11 cellular contexts compared by ENCODE assay signal in genomic region chr17:47897561-47897960, GRCh38. TPM values are rescaled to one million over a fixed set of nuclear protein-coding genes. Genes with fewer than 3 reads are reported as not detected.
DNase-seq lines count a peak whose midpoint lies in the region; ATAC-seq, FAIRE-seq and TF ChIP-seq lines count a peak whose summit lies in the region.
"Had no signal": no experiment of that assay in that cellular context is flagged by ENCODE, and none has a peak within 500 bp of the region (broad histone marks: within the 10 kb centered on the region; RNA-seq: fewer than 3 reads in every experiment).

No MANE protein-coding gene starts in this region.

- H3K4me3 ChIP-seq in heart right ventricle (peak overlapping the region in 8 of 10 donors; percentile 69 to 98 (median 80)), brain microvascular endothelial cell (ENCODE audit: low read depth, low read length) (peak overlapping the region; percentile 93), mesendoderm (ENCODE audit: low read length) (no peak overlapping the region), aorta (ENCODE audit: low read length in 2 of 2) (no peak overlapping the region)

- peaks cover 3% of the 10 kb centered on the region for H3K79me1 ChIP-seq in mesendoderm (ENCODE audit: low read length)

- no peak overlapping the region for H3K23ac ChIP-seq in mesendoderm (ENCODE audit: low read length)

- in situ Hi-C loops in brain microvascular endothelial cell (cut with HindIII; ENCODE audit: low pct_ligation_motif_present, low sequenced_read_pairs): no loop called here

- H4K8ac ChIP-seq in mesendoderm (ENCODE audit: low read depth, low read length): no peak overlapping the region

- H3K27me3 ChIP-seq in heart right ventricle (no peaks in the 10 kb centered on the region), brain microvascular endothelial cell (replicated peaks) (no peaks in the 10 kb centered on the region), mesendoderm (ENCODE audit: insufficient read depth, low read length, poor library complexity) (no peaks in the 10 kb centered on the region), aorta (ENCODE audit: control insufficient read depth in 1 of 2, insufficient read depth in 2 of 2, low read length in 1 of 2) (no peaks in the 10 kb centered on the region)
- H3K27me3 ChIP-seq: spleen had no signal

- no peak overlapping the region for H2BK15ac ChIP-seq in mesendoderm (replicated peaks; ENCODE audit: low read depth)

- no peak overlapping the region for H3K4ac ChIP-seq in mesendoderm (ENCODE audit: low read depth, low read length)

- TF ChIP-seq CTCF in heart right ventricle (IDR thresholded peaks at IDR 0.05): no peak
- TF ChIP-seq CTCF in brain microvascular endothelial cell (IDR thresholded peaks at IDR 0.05; ENCODE audit: low read depth, low read length, missing control alignments): no peak
- TF ChIP-seq CTCF in GM20000 (IDR thresholded peaks at IDR 0.05; ENCODE audit: extremely low read depth, missing control alignments): no peak

- no peak overlapping the region for H3K18ac ChIP-seq in mesendoderm (ENCODE audit: low read length)

- no peak for FAIRE-seq in frontal cortex (lab: Jason Lieb, UNC)
- FAIRE-seq: D721Med had no signal

- 54 to 60% methylated on average over 5 of the region's 5 CpGs for WGBS in heart right ventricle, 2 donors
- WGBS in mesendoderm (ENCODE audit: extremely low coverage, insufficient coverage, low lambda C conversion rate): no CpG with 5 or more reads among the region's 5 CpGs
- 62 to 64% methylated on average over 5 of the region's 5 CpGs for WGBS in aorta, 2 donors

- H2BK5ac ChIP-seq in mesendoderm (ENCODE audit: low read length): no peak overlapping the region

- H3K56ac ChIP-seq in mesendoderm (ENCODE audit: low read length): no peak overlapping the region

- H3K4me1 ChIP-seq in heart right ventricle: peaks cover 11 to 73% (median 61%) of the 10 kb centered on the region in 9 donors
- H3K4me1 ChIP-seq in mesendoderm (ENCODE audit: control insufficient read depth, low read depth, low read length): peaks cover 7% of the 10 kb centered on the region
- peaks cover 0 to 4% of the 10 kb centered on the region in 2 donors for H3K4me1 ChIP-seq in aorta (ENCODE audit: control insufficient read depth in 1 of 2, insufficient read depth in 2 of 2, low read length in 2 of 2)

- ATAC-seq in heart right ventricle (no peak), left cardiac atrium (no peak), aorta (ENCODE audit: low FRiP score) (no peak)

- no peak overlapping the region for H2BK120ac ChIP-seq in mesendoderm (ENCODE audit: low read depth, low read length)

- no peak for DNase-seq in heart right ventricle
- DNase-seq in left cardiac atrium: no peak
- DNase-seq in brain microvascular endothelial cell: no peak
- no peak for DNase-seq in mesendoderm
- no peak for DNase-seq in aorta
- DNase-seq in NCI-H526 treated with DMSO at 0.1 percent for 48 hours (lab: John Stamatoyannopoulos, UW): no peak
- DNase-seq in frontal cortex (ENCODE audit: low spot score in 2 of 2): no peak
- DNase-seq in GM20000 (ENCODE audit: low spot score): no peak
- DNase-seq: NCI-H510A, spleen had no signal

- H3K27ac ChIP-seq in heart right ventricle: peak overlapping the region; percentile 96 to 100 (median 99)
- no peak overlapping the region for H3K27ac ChIP-seq in brain microvascular endothelial cell
- no peak overlapping the region for H3K27ac ChIP-seq in mesendoderm (ENCODE audit: low read depth, low read length)
- peak overlapping the region; percentile 60 to 95 for H3K27ac ChIP-seq in aorta (ENCODE audit: low read depth in 1 of 2, low read length in 2 of 2)

- no peak overlapping the region for H3K4me2 ChIP-seq in mesendoderm (ENCODE audit: low read length)

- no peak overlapping the region for H2AK5ac ChIP-seq in mesendoderm (ENCODE audit: low read length)

- intact Hi-C loops in heart right ventricle (cut with DNase I): loop anchor here in 7 of 10 donors (2.0 to 10.0 kb wide), 5 partner anchors 43 to 73 kb away; partner anchors contain the start of genes PNPO (in 3 of the 7) and CDK5RAP3 (in 2 of the 7)
- intact Hi-C loops in left cardiac atrium (cut with DNase I): loop anchor here (5.0 to 10.0 kb wide), 2 partner anchors 47 to 50 kb away; partner anchors contain the start of gene PNPO (in 1 of the 2)
- intact Hi-C loops in aorta (cut with DNase I): loop anchor here (2.0 to 5.0 kb wide), 2 partner anchors 43 to 45 kb away; partner anchors contain the start of gene PNPO (in 2 of the 2)

- peaks cover 2% of the 10 kb centered on the region for H3K79me2 ChIP-seq in mesendoderm (ENCODE audit: control insufficient read depth, insufficient read depth, low read length)

- H4K5ac ChIP-seq in mesendoderm (ENCODE audit: low read length): no peak overlapping the region

- H3K36me3 ChIP-seq in heart right ventricle (peaks cover 0 to 11% (median 0%) of the 10 kb centered on the region in 9 donors), brain microvascular endothelial cell (replicated peaks) (no peaks in the 10 kb centered on the region), mesendoderm (ENCODE audit: control insufficient read depth, insufficient read depth, low read length) (no peaks in the 10 kb centered on the region), aorta (ENCODE audit: control insufficient read depth in 1 of 2, insufficient read depth in 2 of 2, low read length in 1 of 2) (no peaks in the 10 kb centered on the region)

- H3K9ac ChIP-seq in mesendoderm (ENCODE audit: low read length): peak overlapping the region; percentile 96

- H3K9me3 ChIP-seq in heart right ventricle (no peaks in the 10 kb centered on the region), aorta (ENCODE audit: control insufficient read depth, low read length) (no peaks in the 10 kb centered on the region)
- H3K9me3 ChIP-seq: spleen had no signal

RNA-seq across cellular contexts. Expression of gene SP2, which starts 1.5 kb away (rescaled TPM):
- 10 to 100 TPM; 13.0 to 18.3 (median 15.9) TPM for total RNA-seq in heart right ventricle
- 1 to 10 TPM; 4.3 to 8.0 TPM for polyA plus RNA-seq in heart right ventricle
- 10 to 100 TPM; 12.6 to 14.1 TPM for total RNA-seq in left cardiac atrium
- 32.7 TPM for polyA plus RNA-seq in mesendoderm (2013, experiment 1 of 2)
- 32.4 TPM for polyA plus RNA-seq in mesendoderm (2013, experiment 2 of 2)
- total RNA-seq in aorta: 10 to 100 TPM; 14.3 to 18.0 TPM
- 10 to 100 TPM in 1 of 2 donors, 1 to 10 TPM in 1; 7.5 to 12.0 TPM for polyA plus RNA-seq in aorta
- 0.82 TPM for total RNA-seq in frontal cortex

RNA-seq across cellular contexts. Expression of gene PNPO, which starts 43.8 kb away (rescaled TPM):
- total RNA-seq in heart right ventricle (10 to 100 TPM; 22.8 to 37.0 (median 31.5) TPM), left cardiac atrium (10 to 100 TPM; 23.4 to 25.4 TPM), aorta (10 to 100 TPM; 14.3 to 19.5 TPM), frontal cortex (7.3 TPM)
- polyA plus RNA-seq in heart right ventricle (10 to 100 TPM in 1 of 2 donors, 1 to 10 TPM in 1; 9.5 to 10.9 TPM), aorta (1 to 10 TPM; 4.9 to 6.9 TPM)
- polyA plus RNA-seq in mesendoderm (2013, experiment 1 of 2): 2.6 TPM
- polyA plus RNA-seq in mesendoderm (2013, experiment 2 of 2): 2.9 TPM

RNA-seq across cellular contexts. Expression of gene SP6, which starts 46.6 kb away (rescaled TPM):
- under 1 TPM; 0.05 to 0.51 (median 0.20) TPM for total RNA-seq in heart right ventricle
- polyA plus RNA-seq in heart right ventricle: 1 to 10 TPM in 1 of 2 donors, under 1 TPM in 1; 0.22 to 1.9 TPM
- total RNA-seq in left cardiac atrium: under 1 TPM; 0.24 to 0.50 TPM
- 0.91 TPM for polyA plus RNA-seq in mesendoderm (2013, experiment 1 of 2)
- polyA plus RNA-seq in mesendoderm (2013, experiment 2 of 2): 0.78 TPM
- under 1 TPM; 0.78 to 0.81 TPM for total RNA-seq in aorta
- under 1 TPM in 1 of 2 donors, not detected in 1; 0.25 TPM for polyA plus RNA-seq in aorta
- not detected for total RNA-seq in frontal cortex

RNA-seq across cellular contexts. Expression of gene SCRN2, which starts 56.5 kb away (rescaled TPM):
- 10 to 100 TPM; 25.6 to 38.2 (median 34.5) TPM for total RNA-seq in heart right ventricle
- 10 to 100 TPM; 20.6 to 82.5 TPM for polyA plus RNA-seq in heart right ventricle
- total RNA-seq in left cardiac atrium: 10 to 100 TPM; 32.2 to 33.6 TPM
- 6.6 TPM for polyA plus RNA-seq in mesendoderm (2013, experiment 1 of 2)
- polyA plus RNA-seq in mesendoderm (2013, experiment 2 of 2): 7.7 TPM
- total RNA-seq in aorta: 10 to 100 TPM; 19.3 to 37.6 TPM
- polyA plus RNA-seq in aorta: 10 to 100 TPM; 21.2 to 64.1 TPM
- 24.1 TPM for total RNA-seq in frontal cortex

Comparison
In these comparisons a context has a peak if more than half of its experiments do, and no peak if none do; other contexts are left out.
1. H3K27ac ChIP-seq: peak in heart right ventricle (10 of 10) and aorta (2 of 2); none in brain microvascular endothelial cell (single experiment) and mesendoderm (single experiment).
2. H3K4me3 ChIP-seq: peak in heart right ventricle (8 of 10) and brain microvascular endothelial cell (single experiment); none in mesendoderm (single experiment) and aorta (0 of 2).